In the genomic region with DNA sequence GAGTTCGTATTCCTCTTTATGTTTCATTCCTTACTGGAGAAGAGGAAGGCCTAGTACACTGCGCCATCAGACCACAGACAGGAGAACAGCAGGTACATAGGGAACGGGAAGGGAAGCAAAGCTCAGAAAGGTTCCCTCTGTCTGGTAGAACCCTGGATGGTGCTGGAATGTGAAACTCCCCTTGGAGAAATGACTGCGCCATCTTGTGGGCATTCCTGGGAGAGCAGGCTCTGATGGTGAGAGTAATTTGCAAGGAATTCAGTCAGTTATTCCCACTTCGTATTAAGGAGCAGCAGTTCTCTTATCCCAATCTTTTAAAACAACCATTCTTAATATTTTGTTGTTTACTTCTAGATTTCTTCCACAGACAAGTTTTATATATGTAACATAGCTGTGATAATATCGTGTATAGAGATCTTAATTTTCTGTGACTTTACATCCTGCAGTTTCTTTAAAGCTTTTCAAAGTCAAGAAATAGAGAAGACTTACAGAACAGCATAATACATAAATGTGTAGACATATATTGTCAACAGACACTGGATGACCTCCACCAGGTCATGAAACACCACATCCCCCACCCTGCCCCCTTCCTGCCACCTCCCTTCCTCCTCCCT, we compare ENCODE assay signal across 8 cellular contexts.
DNase-seq lines count a peak whose midpoint lies in the region; ATAC-seq lines count a peak whose summit lies in the region.

No MANE protein-coding gene starts in this region.

- ATAC-seq in GM21526 (IDR thresholded peaks at IDR 0.05; ENCODE audit: low FRiP score, unreplicated experiment) = no peak

- DNase-seq in AG08395 (ENCODE audit: low spot score) (peak; percentile 73), GOT3 (lab: John Stamatoyannopoulos, UW) (peak; percentile 5), NCI-H446 treated with DMSO at 0.1 percent for 48 hours (lab: John Stamatoyannopoulos, UW) (peak; percentile 1), medulla oblongata (ENCODE audit: extremely low spot score) (peak; percentile 92)
- peak; percentile 73 to 78 for DNase-seq in activated CD4-positive, alpha-beta T cell treated with anti-CD3 and anti-CD28 coated beads, Interleukin-2, amount 50 U/mL, for 48 hours
- DNase-seq in effector CD8-positive, alpha-beta T cell (lab: John Stamatoyannopoulos, UW) = peak; percentile 22
- peak; percentile 23 to 47 for DNase-seq in stimulated activated CD8-positive, alpha-beta memory T cell treated with anti-CD3 and anti-CD28 coated beads, Interleukin-2, amount 100 ng/mL, for 48 hours (ENCODE audit: low read depth in 2 of 2)

Comparison
In these comparisons a context has a peak if more than half of its experiments do, and no peak if none do; other contexts are left out.
1. DNase-seq: peak in every context shown above with its lines; median percentile 92 in medulla oblongata; 76 in activated CD4-positive, alpha-beta T cell treated with anti-CD3 and anti-CD28 coated beads, Interleukin-2, amount 50 U/mL, for 48 hours; 73 in AG08395; 35 in stimulated activated CD8-positive, alpha-beta memory T cell treated with anti-CD3 and anti-CD28 coated beads, Interleukin-2, amount 100 ng/mL, for 48 hours; 22 in effector CD8-positive, alpha-beta T cell; 5 in GOT3; 1 in NCI-H446 treated with DMSO at 0.1 percent for 48 hours.